Comparison of ENCODE assay signal across 1 cellular context in the genomic region with DNA sequence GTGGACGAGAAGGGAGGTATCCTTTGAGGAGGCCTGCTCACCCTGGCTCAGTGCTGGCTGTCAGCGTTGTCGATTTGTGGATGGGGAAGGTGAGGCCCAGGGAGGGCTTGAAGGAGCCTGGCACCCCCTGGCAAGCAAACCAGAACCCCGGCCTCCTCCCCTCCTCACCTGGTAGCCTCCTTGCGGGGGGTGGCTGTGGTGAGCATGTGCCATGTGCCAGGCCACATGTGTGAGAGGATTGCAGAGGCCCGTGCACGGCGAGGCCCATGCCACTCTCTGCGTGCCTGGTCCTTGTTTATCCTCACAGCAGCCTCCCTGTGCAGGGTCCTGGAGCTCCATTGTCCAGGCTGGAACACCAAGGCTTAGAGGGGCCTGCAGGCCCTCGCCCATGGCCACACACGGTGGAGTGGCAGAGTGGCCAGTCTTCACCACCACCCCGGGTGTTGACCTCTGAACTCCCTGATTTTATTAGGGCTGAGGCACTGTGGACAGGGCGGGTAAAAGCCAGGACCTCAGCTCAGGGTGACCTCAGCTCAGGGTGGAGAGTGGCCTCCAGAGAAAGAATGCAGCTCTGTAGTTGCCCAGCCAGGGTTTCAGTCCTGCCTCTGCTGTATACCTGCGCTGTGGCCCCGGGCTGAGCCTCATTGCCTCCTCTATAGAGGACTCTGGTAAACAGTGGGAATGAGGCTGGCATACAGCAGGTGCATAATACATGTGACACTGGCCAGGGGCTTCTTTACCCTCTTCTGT.
TF ChIP-seq lines count a peak whose summit lies in the region.

No MANE protein-coding gene starts in this region.

TF ChIP-seq in HepG2, 621 proteins besides CTCF, POLR2A, EP300 and RAD21:
- TF ChIP-seq ZNF841 (CRISPR knock-in tag; IDR thresholded peaks at IDR 0.05; ENCODE audit: borderline replicate concordance) (no peak), BCL6 (CRISPR knock-in tag; IDR thresholded peaks at IDR 0.05) (no peak), ZNF629 (CRISPR knock-in tag; conservative IDR thresholded peaks at IDR 0.05) (peak; percentile 20; the same call in 1 of the 2 replicates), ZKSCAN8 (CRISPR knock-in tag; IDR thresholded peaks at IDR 0.05; ENCODE audit: borderline replicate concordance) (peak; percentile 98)
- TF ChIP-seq, protein P1, sequence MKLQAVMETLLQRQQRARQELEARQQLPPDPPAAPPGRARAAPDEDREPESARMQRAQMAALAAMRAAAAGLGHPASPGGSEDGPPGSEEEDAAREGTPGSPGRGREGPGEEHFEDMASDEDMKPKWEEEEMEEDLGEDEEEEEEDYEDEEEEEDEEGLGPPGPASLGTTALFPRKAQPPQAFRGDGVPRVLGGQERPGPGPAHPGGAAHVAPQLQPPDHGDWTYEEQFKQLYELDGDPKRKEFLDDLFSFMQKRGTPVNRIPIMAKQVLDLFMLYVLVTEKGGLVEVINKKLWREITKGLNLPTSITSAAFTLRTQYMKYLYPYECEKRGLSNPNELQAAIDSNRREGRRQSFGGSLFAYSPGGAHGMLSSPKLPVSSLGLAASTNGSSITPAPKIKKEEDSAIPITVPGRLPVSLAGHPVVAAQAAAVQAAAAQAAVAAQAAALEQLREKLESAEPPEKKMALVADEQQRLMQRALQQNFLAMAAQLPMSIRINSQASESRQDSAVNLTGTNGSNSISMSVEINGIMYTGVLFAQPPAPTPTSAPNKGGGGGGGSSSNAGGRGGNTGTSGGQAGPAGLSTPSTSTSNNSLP (IDR thresholded peaks at IDR 0.05; ENCODE audit: low read depth, low read length) = no peak
- TF ChIP-seq, protein P2, sequence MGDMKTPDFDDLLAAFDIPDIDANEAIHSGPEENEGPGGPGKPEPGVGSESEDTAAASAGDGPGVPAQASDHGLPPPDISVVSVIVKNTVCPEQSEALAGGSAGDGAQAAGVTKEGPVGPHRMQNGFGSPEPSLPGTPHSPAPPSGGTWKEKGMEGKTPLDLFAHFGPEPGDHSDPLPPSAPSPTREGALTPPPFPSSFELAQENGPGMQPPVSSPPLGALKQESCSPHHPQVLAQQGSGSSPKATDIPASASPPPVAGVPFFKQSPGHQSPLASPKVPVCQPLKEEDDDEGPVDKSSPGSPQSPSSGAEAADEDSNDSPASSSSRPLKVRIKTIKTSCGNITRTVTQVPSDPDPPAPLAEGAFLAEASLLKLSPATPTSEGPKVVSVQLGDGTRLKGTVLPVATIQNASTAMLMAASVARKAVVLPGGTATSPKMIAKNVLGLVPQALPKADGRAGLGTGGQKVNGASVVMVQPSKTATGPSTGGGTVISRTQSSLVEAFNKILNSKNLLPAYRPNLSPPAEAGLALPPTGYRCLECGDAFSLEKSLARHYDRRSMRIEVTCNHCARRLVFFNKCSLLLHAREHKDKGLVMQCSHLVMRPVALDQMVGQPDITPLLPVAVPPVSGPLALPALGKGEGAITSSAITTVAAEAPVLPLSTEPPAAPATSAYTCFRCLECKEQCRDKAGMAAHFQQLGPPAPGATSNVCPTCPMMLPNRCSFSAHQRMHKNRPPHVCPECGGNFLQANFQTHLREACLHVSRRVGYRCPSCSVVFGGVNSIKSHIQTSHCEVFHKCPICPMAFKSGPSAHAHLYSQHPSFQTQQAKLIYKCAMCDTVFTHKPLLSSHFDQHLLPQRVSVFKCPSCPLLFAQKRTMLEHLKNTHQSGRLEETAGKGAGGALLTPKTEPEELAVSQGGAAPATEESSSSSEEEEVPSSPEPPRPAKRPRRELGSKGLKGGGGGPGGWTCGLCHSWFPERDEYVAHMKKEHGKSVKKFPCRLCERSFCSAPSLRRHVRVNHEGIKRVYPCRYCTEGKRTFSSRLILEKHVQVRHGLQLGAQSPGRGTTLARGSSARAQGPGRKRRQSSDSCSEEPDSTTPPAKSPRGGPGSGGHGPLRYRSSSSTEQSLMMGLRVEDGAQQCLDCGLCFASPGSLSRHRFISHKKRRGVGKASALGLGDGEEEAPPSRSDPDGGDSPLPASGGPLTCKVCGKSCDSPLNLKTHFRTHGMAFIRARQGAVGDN (CRISPR knock-in tag; IDR thresholded peaks at IDR 0.05) = 0 out of 2 replicates have a peak, but pooled peaks have one; percentile 13
- TF ChIP-seq, protein P3, sequence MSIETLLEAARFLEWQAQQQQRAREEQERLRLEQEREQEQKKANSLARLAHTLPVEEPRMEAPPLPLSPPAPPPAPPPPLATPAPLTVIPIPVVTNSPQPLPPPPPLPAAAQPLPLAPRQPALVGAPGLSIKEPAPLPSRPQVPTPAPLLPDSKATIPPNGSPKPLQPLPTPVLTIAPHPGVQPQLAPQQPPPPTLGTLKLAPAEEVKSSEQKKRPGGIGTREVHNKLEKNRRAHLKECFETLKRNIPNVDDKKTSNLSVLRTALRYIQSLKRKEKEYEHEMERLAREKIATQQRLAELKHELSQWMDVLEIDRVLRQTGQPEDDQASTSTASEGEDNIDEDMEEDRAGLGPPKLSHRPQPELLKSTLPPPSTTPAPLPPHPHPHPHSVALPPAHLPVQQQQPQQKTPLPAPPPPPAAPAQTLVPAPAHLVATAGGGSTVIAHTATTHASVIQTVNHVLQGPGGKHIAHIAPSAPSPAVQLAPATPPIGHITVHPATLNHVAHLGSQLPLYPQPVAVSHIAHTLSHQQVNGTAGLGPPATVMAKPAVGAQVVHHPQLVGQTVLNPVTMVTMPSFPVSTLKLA (IDR thresholded peaks at IDR 0.05) = peak; percentile 85
